In genomic region chr1:36119451-36119850, GRCh38 we compare ENCODE assay signal across 19 cellular contexts. TPM values are rescaled to one million over a fixed set of nuclear protein-coding genes. Genes with fewer than 3 reads are reported as not detected.
DNase-seq lines count a peak whose midpoint lies in the region; ATAC-seq and TF ChIP-seq lines count a peak whose summit lies in the region.
"Had no signal": no experiment of that assay in that cellular context is flagged by ENCODE, and none has a peak within 500 bp of the region (broad histone marks: within the 10 kb centered on the region; RNA-seq: fewer than 3 reads in every experiment).

No MANE protein-coding gene starts in this region.

- no CpG with 5 or more reads among the region's 9 CpGs for WGBS in gastroesophageal sphincter (ENCODE audit: low coverage in 1 of 2), 2 donors

- H3K27ac ChIP-seq in gastroesophageal sphincter: peak overlapping the region in 3 of 4 donors; percentile 67 to 82 (median 79)
- H3K27ac ChIP-seq in osteoblast (ENCODE audit: low read depth, low read length): no peak overlapping the region
- H3K27ac ChIP-seq: body of pancreas, VCaP had no signal

- peak; percentile 56 for DNase-seq in AG10803 (ENCODE audit: low read depth)
- DNase-seq in adipocyte (ENCODE audit: low read depth): peak; percentile 70
- DNase-seq in osteoblast (ENCODE audit: insufficient read length, low spot score, missing footprints): no peak
- no peak for DNase-seq in NCI-H1092 treated with DMSO at 0.1 percent for 48 hours (lab: John Stamatoyannopoulos, UW)
- DNase-seq: activated CD4-positive, alpha-beta T cell treated with anti-CD3 and anti-CD28 coated beads, Interleukin-2, amount 10 ng/mL, durations not matched to agents 7 days and 5 days; body of pancreas; Calu3; glutamatergic neuron; midbrain; NCI-H1436; NCI-H524 had no signal

- H3K4me3 ChIP-seq in AG10803 (ENCODE audit: low read length) (no peak overlapping the region), adipocyte (ENCODE audit: low read length) (no peak overlapping the region), gastroesophageal sphincter (no peak overlapping the region), osteoblast (ENCODE audit: insufficient read depth, low read length) (no peak overlapping the region)
- H3K4me3 ChIP-seq: body of pancreas had no signal

- peak overlapping the region; percentile 63 for H2AFZ ChIP-seq in osteoblast (ENCODE audit: low read length)

- no peaks in the 10 kb centered on the region for H3K79me2 ChIP-seq in osteoblast (ENCODE audit: insufficient read depth, low read length)

- H3K4me2 ChIP-seq in osteoblast (ENCODE audit: insufficient read depth, low read length): no peak overlapping the region

- TF ChIP-seq POLR2A in gastroesophageal sphincter (IDR thresholded peaks at IDR 0.05): no peak

- TF ChIP-seq CTCF in AG10803 (conservative IDR thresholded peaks at IDR 0.05; ENCODE audit: low read length) (no peak), gastroesophageal sphincter (IDR thresholded peaks at IDR 0.05) (no peak), osteoblast (IDR thresholded peaks at IDR 0.05; ENCODE audit: extremely low read depth, low read depth, low read length) (no peak)

- H3K9me3 ChIP-seq in adipocyte (ENCODE audit: control insufficient read depth, low read length) (no peaks in the 10 kb centered on the region), gastroesophageal sphincter (no peaks in the 10 kb centered on the region), osteoblast (ENCODE audit: low read depth, low read length) (no peaks in the 10 kb centered on the region)
- H3K9me3 ChIP-seq: body of pancreas had no signal

- H4K20me1 ChIP-seq in osteoblast (ENCODE audit: insufficient read depth, low read length): no peaks in the 10 kb centered on the region

- no peak for TF ChIP-seq EP300 in gastroesophageal sphincter (IDR thresholded peaks at IDR 0.05)

- H3K27me3 ChIP-seq in adipocyte (replicated peaks; ENCODE audit: control insufficient read depth, insufficient read depth, low read length): no peaks in the 10 kb centered on the region
- H3K27me3 ChIP-seq in gastroesophageal sphincter: no peaks in the 10 kb centered on the region
- H3K27me3 ChIP-seq in osteoblast (ENCODE audit: insufficient read depth, low read length): peaks cover 5% of the 10 kb centered on the region
- H3K27me3 ChIP-seq: body of pancreas had no signal

- H3K9ac ChIP-seq in adipocyte (ENCODE audit: low read length): no peak overlapping the region

- H3K4me1 ChIP-seq in adipocyte (ENCODE audit: control insufficient read depth, insufficient read depth, low read length): peaks cover 11% of the 10 kb centered on the region
- H3K4me1 ChIP-seq in gastroesophageal sphincter: peaks cover 0 to 72% (median 38%) of the 10 kb centered on the region in 3 donors
- H3K4me1 ChIP-seq in osteoblast (ENCODE audit: insufficient read depth, low read length): peaks cover 35% of the 10 kb centered on the region
- H3K4me1 ChIP-seq: body of pancreas had no signal

- ATAC-seq in gastroesophageal sphincter: peak; percentile 14
- no peak for ATAC-seq in HG02840 (IDR thresholded peaks at IDR 0.05; ENCODE audit: low FRiP score, unreplicated experiment)
- ATAC-seq in GM21360 (IDR thresholded peaks at IDR 0.05; ENCODE audit: unreplicated experiment): no peak
- ATAC-seq in HG03571 (IDR thresholded peaks at IDR 0.05; ENCODE audit: unreplicated experiment): no peak
- ATAC-seq: body of pancreas; natural killer cell treated with Interleukin-12 subunit alpha and Interleukin-12 subunit beta and Interleukin-15 and Interleukin-18, amount 100 ng/mL, for 72 hours had no signal

- H3K36me3 ChIP-seq in adipocyte (ENCODE audit: control insufficient read depth, insufficient read depth, low read length, severe bottlenecking) (no peaks in the 10 kb centered on the region), gastroesophageal sphincter (no peaks in the 10 kb centered on the region), osteoblast (ENCODE audit: insufficient read depth, low read length) (no peaks in the 10 kb centered on the region)

RNA-seq across cellular contexts. Expression of gene COL8A2, which starts 5.6 kb away (rescaled TPM):
- 10 to 100 TPM; 43.3 to 57.8 (median 50.6) TPM for total RNA-seq in gastroesophageal sphincter
- 12.7 and 15.2 TPM in 2 replicates for total RNA-seq in osteoblast
- total RNA-seq: activated CD4-positive, alpha-beta T cell treated with anti-CD3 and anti-CD28 coated beads, Interleukin-2, amount 10 ng/mL, durations not matched to agents 7 days and 5 days; Calu3 had no signal

RNA-seq across cellular contexts. Expression of gene TRAPPC3, which starts 29.8 kb away (rescaled TPM):
- total RNA-seq in gastroesophageal sphincter (100 to 1,000 TPM; 102 to 166 (median 129) TPM), osteoblast (93.4 and 111 TPM in 2 replicates)

RNA-seq across cellular contexts. Expression of gene ADPRS, which starts 30.8 kb away (rescaled TPM):
- total RNA-seq in gastroesophageal sphincter (10 to 100 TPM; 23.8 to 43.4 (median 32.6) TPM), osteoblast (20.6 and 24.2 TPM in 2 replicates)

RNA-seq across cellular contexts. Expression of gene TEKT2, which starts 35.6 kb away (rescaled TPM):
- total RNA-seq in gastroesophageal sphincter (under 1 TPM in 1 of 4 donors, not detected in 3; 0.73 TPM), osteoblast (0.29 TPM in 1 of 2 replicates, not detected in the other)
- total RNA-seq: activated CD4-positive, alpha-beta T cell treated with anti-CD3 and anti-CD28 coated beads, Interleukin-2, amount 10 ng/mL, durations not matched to agents 7 days and 5 days; natural killer cell treated with Interleukin-12 subunit alpha and Interleukin-12 subunit beta and Interleukin-15 and Interleukin-18, amount 100 ng/mL, for 72 hours; posterior vena cava; SK-MEL-5 had no signal

RNA-seq across cellular contexts. Expression of gene MAP7D1, which starts 36.5 kb away (rescaled TPM):
- total RNA-seq in gastroesophageal sphincter (100 to 1,000 TPM; 147 to 243 (median 172) TPM), osteoblast (106 and 132 TPM in 2 replicates)

Comparison
In these comparisons a context has a peak if more than half of its experiments do, and no peak if none do; other contexts are left out.
1. DNase-seq: peak in AG10803 (single experiment) and adipocyte (single experiment); none in osteoblast (single experiment) and NCI-H1092 treated with DMSO at 0.1 percent for 48 hours (single experiment).